ENCODE assay signal across 23 cellular contexts in the genomic region with DNA sequence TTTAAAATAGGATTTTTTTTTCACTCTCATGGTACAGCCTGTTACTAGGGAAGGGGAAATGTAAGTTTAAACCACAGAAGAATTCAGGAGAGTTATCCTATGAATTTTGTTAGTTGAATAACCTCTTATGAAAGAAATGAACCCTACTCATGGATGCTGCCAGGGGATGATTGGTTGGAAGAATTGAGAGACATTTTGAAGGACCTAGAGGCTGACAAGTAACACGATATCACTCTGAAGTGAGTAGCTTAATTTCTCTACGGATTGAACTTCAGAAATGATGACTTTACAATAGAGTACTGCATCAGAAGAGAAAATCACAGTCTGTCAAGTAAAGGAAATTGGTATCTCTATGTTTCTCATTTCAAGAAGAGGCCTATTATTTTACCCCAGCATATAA.
"Had no signal": no experiment of that assay in that cellular context is flagged by ENCODE, and none has a peak within 500 bp of the region (broad histone marks: within the 10 kb centered on the region; RNA-seq: fewer than 3 reads in every experiment).

No MANE protein-coding gene starts in this region.

- H2AFZ ChIP-seq: neural progenitor cell had no signal

- H3K27ac ChIP-seq: esophagus squamous epithelium, foreskin keratinocyte, left lung, neural progenitor cell, spleen, upper lobe of left lung had no signal

- ATAC-seq: effector memory CD8-positive, alpha-beta T cell; foreskin keratinocyte; left lung; naive thymus-derived CD4-positive, alpha-beta T cell; sciatic nerve; T-helper 17 cell had no signal

- H3K4me2 ChIP-seq: neural progenitor cell had no signal

- H3K9me3 ChIP-seq: esophagus squamous epithelium, upper lobe of left lung had no signal

- H3K4me3 ChIP-seq: esophagus squamous epithelium, left lung, lung, neural progenitor cell, spleen, upper lobe of left lung had no signal

- H3K9ac ChIP-seq: neural progenitor cell had no signal

- H3K36me3 ChIP-seq: esophagus squamous epithelium, left lung, neural progenitor cell, spleen, upper lobe of left lung had no signal

- H3K4me1 ChIP-seq: esophagus squamous epithelium, foreskin keratinocyte, left lung, neural progenitor cell, spleen, upper lobe of left lung had no signal

- DNase-seq: activated B cell treated with CpG ODN at 0.5 μM for 24 hours; activated CD4-positive, alpha-beta memory T cell treated with anti-CD3 and anti-CD28 coated beads for 36 hours; activated CD4-positive, alpha-beta T cell treated with anti-CD3 and anti-CD28 coated beads for 48 hours; activated naive CD4-positive, alpha-beta T cell treated with Interleukin-2 at 50 U/mL for 16 hours; activated naive CD8-positive, alpha-beta T cell treated with anti-CD3 and anti-CD28 coated beads, Interleukin-2, amount 10 ng/mL, durations not matched to agents 7 days and 5 days; activated T-cell treated with anti-CD3 and anti-CD28 coated beads, Interleukin-2, amount 50 U/mL, for 48 hours; caudate nucleus; effector memory CD8-positive, alpha-beta T cell; esophagus squamous epithelium; foreskin keratinocyte; kidney glomerular epithelial cell; left lung; naive thymus-derived CD4-positive, alpha-beta T cell; posterior cingulate gyrus; spleen; stimulated activated CD4-positive, alpha-beta T cell treated with anti-CD3 and anti-CD28 coated beads, Interleukin-4, amount 100 ng/mL, for 24 hours; stimulated activated naive CD4-positive, alpha-beta T cell treated with Interleukin-2 at 50 U/mL for 16 hours; SW 1271; T-helper 17 cell; upper lobe of left lung had no signal

- H3K27me3 ChIP-seq: esophagus squamous epithelium, foreskin keratinocyte, left lung, neural progenitor cell, spleen, upper lobe of left lung had no signal
